Comparison of ENCODE assay signal across 1 cellular context in the genomic region with DNA sequence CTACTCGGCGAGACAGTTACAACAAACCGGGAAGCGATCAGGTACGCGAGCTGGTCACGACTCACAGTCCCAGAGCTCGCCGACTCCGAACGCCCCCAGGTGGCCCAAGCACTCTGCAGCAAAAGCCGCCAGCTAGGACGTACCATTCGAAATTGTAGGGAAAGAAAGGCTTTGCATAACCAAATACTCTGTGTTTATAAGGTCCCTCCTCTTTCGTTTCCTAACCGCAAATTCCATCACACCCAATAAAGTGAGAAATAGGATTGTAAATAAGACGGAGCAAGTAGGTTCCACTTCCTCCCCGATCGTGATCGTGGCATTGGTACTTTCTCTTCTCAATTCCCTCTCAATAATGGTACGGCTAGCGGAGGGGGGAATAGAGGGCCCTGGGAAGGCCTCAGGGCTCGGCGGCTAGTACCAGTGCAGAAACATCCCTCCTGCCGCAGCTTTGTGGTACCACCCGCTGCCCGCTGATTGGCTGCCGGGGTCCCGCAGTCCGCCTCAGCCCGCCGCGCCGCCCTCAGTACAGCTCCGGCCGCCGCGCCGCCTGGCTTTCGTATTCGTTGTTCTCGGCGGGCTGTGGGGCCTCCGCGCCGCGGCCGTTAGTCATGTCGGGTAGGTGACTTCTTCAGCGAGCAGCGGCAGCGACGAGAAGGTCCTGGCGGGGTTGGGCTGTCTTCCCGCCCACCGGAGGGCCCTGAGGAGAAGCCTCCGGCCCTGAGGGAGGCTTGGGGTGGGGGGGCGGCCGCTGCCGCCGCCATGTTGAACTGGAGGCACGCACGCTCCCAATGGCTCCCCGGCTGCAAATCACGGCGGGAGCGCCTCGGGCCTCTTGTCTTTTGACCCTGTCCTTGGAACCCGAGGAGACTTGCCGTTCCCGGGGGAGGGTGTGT.
TF ChIP-seq lines count a peak whose summit lies in the region.

Gene TAF15 (plus strand): TSS at position 523 of the 893 bp plus-strand sequence. CDS start 86 bp downstream, at position 609.

TF ChIP-seq in HepG2, 621 proteins besides CTCF, POLR2A, EP300 and RAD21 (continued from another document and continues in another):
- TF ChIP-seq, protein P1, sequence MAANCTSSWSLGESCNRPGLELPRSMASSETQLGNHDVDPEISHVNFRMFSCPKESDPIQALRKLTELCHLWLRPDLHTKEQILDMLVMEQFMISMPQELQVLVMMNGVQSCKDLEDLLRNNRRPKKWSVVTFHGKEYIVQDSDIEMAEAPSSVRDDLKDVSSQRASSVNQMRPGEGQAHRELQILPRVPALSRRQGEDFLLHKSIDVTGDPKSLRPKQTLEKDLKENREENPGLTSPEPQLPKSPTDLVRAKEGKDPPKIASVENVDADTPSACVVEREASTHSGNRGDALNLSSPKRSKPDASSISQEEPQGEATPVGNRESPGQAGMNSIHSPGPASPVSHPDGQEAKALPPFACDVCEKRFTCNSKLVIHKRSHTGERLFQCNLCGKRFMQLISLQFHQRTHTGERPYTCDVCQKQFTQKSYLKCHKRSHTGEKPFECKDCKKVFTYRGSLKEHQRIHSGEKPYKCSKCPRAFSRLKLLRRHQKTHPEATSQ (CRISPR knock-in tag; IDR thresholded peaks at IDR 0.05; ENCODE audit: borderline replicate concordance) = peak; percentile 74; the same call in 1 of the 2 replicates
- TF ChIP-seq SUZ12 (IDR thresholded peaks at IDR 0.05; ENCODE audit: low read depth, low read length) = no peak
- TF ChIP-seq ETV6 (CRISPR knock-in tag; conservative IDR thresholded peaks at IDR 0.05) = peak; percentile 89
- no peak for TF ChIP-seq ZNF737 (CRISPR knock-in tag; IDR thresholded peaks at IDR 0.05; ENCODE audit: borderline replicate concordance)
- no peak for TF ChIP-seq ZNF331 (CRISPR knock-in tag; IDR thresholded peaks at IDR 0.05)
- TF ChIP-seq ELF3 (CRISPR knock-in tag; IDR thresholded peaks at IDR 0.05) = no peak; the same call in 1 of the 2 replicates
- TF ChIP-seq, protein P2, sequence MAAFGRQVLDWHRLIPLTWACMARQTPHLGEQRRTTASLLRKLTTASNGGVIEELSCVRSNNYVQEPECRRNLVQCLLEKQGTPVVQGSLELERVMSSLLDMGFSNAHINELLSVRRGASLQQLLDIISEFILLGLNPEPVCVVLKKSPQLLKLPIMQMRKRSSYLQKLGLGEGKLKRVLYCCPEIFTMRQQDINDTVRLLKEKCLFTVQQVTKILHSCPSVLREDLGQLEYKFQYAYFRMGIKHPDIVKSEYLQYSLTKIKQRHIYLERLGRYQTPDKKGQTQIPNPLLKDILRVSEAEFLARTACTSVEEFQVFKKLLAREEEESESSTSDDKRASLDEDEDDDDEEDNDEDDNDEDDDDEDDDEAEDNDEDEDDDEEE (CRISPR knock-in tag; IDR thresholded peaks at IDR 0.05) = no peak
- peak; percentile 95 for TF ChIP-seq BCL3 (CRISPR knock-in tag; IDR thresholded peaks at IDR 0.05)
- TF ChIP-seq ZNF333 (CRISPR knock-in tag; IDR thresholded peaks at IDR 0.05; ENCODE audit: borderline replicate concordance) = no peak
- TF ChIP-seq CEBPB (IDR thresholded peaks at IDR 0.05; ENCODE audit: borderline replicate concordance, low read depth, low read length) = no peak
- TF ChIP-seq DDIT3 (CRISPR knock-in tag; IDR thresholded peaks at IDR 0.05) = no peak
- peak; percentile 65 for TF ChIP-seq THAP11 (CRISPR knock-in tag; IDR thresholded peaks at IDR 0.05)
- TF ChIP-seq NFYC (CRISPR knock-in tag; IDR thresholded peaks at IDR 0.05) = peak; percentile 85
- TF ChIP-seq, protein P3, sequence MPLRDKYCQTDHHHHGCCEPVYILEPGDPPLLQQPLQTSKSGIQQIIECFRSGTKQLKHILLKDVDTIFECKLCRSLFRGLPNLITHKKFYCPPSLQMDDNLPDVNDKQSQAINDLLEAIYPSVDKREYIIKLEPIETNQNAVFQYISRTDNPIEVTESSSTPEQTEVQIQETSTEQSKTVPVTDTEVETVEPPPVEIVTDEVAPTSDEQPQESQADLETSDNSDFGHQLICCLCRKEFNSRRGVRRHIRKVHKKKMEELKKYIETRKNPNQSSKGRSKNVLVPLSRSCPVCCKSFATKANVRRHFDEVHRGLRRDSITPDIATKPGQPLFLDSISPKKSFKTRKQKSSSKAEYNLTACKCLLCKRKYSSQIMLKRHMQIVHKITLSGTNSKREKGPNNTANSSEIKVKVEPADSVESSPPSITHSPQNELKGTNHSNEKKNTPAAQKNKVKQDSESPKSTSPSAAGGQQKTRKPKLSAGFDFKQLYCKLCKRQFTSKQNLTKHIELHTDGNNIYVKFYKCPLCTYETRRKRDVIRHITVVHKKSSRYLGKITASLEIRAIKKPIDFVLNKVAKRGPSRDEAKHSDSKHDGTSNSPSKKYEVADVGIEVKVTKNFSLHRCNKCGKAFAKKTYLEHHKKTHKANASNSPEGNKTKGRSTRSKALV (CRISPR knock-in tag; IDR thresholded peaks at IDR 0.05) = no peak
- peak; percentile 100 for TF ChIP-seq RBFOX2 (IDR thresholded peaks at IDR 0.05; ENCODE audit: low read depth, low read length)
- TF ChIP-seq KLF13 (CRISPR knock-in tag; IDR thresholded peaks at IDR 0.05) = no peak
- TF ChIP-seq FOXP4 (CRISPR knock-in tag; IDR thresholded peaks at IDR 0.05) = peak; percentile 17; the same call in 1 of the 2 replicates
- peak; percentile 92 for TF ChIP-seq ZNF274 (CRISPR knock-in tag; IDR thresholded peaks at IDR 0.05)
- TF ChIP-seq, protein P4, sequence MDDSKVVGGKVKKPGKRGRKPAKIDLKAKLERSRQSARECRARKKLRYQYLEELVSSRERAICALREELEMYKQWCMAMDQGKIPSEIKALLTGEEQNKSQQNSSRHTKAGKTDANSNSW (CRISPR knock-in tag; IDR thresholded peaks at IDR 0.05; ENCODE audit: borderline replicate concordance) = peak; percentile 69; the same call in 1 of the 2 replicates
- 0 out of 2 replicates have a peak, but pooled peaks have one; percentile 21 for TF ChIP-seq TGIF2 (CRISPR knock-in tag; IDR thresholded peaks at IDR 0.05)
- peak; percentile 92 for TF ChIP-seq YY1 (IDR thresholded peaks at IDR 0.05; ENCODE audit: insufficient read depth, insufficient replicate concordance, low read depth, low read length)
- 0 out of 2 replicates have a peak, but pooled peaks have one; percentile 71 for TF ChIP-seq ZNF672 (CRISPR knock-in tag; IDR thresholded peaks at IDR 0.05)
- peak; percentile 63; the same call in 1 of the 2 replicates for TF ChIP-seq NFKBIZ (CRISPR knock-in tag; IDR thresholded peaks at IDR 0.05)
- no peak for TF ChIP-seq SKIL (CRISPR knock-in tag; IDR thresholded peaks at IDR 0.05; ENCODE audit: borderline replicate concordance)
- no peak for TF ChIP-seq HOMEZ (CRISPR knock-in tag; IDR thresholded peaks at IDR 0.05; ENCODE audit: low read depth)
- TF ChIP-seq GABPB1 (CRISPR knock-in tag; IDR thresholded peaks at IDR 0.05) = peak; percentile 71
- peak; percentile 55; the same call in 1 of the 2 replicates for TF ChIP-seq ZNF441 (CRISPR knock-in tag; IDR thresholded peaks at IDR 0.05; ENCODE audit: borderline replicate concordance)
- peak; percentile 89; the same call in 1 of the 2 replicates for TF ChIP-seq ZSCAN30 (CRISPR knock-in tag; IDR thresholded peaks at IDR 0.05)
- TF ChIP-seq TBX2 (CRISPR knock-in tag; IDR thresholded peaks at IDR 0.05; ENCODE audit: borderline replicate concordance) = peak; percentile 67; the same call in 1 of the 2 replicates
- TF ChIP-seq BRCA1 (CRISPR knock-in tag; IDR thresholded peaks at IDR 0.05) = no peak
- no peak for TF ChIP-seq PAF1 (CRISPR knock-in tag; IDR thresholded peaks at IDR 0.05)
- TF ChIP-seq ZBTB38 (CRISPR knock-in tag; IDR thresholded peaks at IDR 0.05) = peak; percentile 80
- TF ChIP-seq FIP1L1 (IDR thresholded peaks at IDR 0.05; ENCODE audit: borderline replicate concordance, insufficient read depth, low read depth, low read length) = no peak
- TF ChIP-seq KDM3A (CRISPR knock-in tag; IDR thresholded peaks at IDR 0.05; ENCODE audit: low read depth) = no peak; the same call in 1 of the 2 replicates
- TF ChIP-seq ZKSCAN8 (CRISPR knock-in tag; IDR thresholded peaks at IDR 0.05; ENCODE audit: borderline replicate concordance) = no peak
- no peak for TF ChIP-seq ZNF160 (CRISPR knock-in tag; IDR thresholded peaks at IDR 0.05)
- TF ChIP-seq, protein P5, sequence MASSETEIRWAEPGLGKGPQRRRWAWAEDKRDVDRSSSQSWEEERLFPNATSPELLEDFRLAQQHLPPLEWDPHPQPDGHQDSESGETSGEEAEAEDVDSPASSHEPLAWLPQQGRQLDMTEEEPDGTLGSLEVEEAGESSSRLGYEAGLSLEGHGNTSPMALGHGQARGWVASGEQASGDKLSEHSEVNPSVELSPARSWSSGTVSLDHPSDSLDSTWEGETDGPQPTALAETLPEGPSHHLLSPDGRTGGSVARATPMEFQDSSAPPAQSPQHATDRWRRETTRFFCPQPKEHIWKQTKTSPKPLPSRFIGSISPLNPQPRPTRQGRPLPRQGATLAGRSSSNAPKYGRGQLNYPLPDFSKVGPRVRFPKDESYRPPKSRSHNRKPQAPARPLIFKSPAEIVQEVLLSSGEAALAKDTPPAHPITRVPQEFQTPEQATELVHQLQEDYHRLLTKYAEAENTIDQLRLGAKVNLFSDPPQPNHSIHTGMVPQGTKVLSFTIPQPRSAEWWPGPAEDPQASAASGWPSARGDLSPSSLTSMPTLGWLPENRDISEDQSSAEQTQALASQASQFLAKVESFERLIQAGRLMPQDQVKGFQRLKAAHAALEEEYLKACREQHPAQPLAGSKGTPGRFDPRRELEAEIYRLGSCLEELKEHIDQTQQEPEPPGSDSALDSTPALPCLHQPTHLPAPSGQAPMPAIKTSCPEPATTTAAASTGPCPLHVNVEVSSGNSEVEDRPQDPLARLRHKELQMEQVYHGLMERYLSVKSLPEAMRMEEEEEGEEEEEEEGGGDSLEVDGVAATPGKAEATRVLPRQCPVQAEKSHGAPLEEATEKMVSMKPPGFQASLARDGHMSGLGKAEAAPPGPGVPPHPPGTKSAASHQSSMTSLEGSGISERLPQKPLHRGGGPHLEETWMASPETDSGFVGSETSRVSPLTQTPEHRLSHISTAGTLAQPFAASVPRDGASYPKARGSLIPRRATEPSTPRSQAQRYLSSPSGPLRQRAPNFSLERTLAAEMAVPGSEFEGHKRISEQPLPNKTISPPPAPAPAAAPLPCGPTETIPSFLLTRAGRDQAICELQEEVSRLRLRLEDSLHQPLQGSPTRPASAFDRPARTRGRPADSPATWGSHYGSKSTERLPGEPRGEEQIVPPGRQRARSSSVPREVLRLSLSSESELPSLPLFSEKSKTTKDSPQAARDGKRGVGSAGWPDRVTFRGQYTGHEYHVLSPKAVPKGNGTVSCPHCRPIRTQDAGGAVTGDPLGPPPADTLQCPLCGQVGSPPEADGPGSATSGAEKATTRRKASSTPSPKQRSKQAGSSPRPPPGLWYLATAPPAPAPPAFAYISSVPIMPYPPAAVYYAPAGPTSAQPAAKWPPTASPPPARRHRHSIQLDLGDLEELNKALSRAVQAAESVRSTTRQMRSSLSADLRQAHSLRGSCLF (CRISPR knock-in tag; IDR thresholded peaks at IDR 0.05; ENCODE audit: borderline replicate concordance) = no peak
- peak; percentile 86 for TF ChIP-seq ZNF564 (CRISPR knock-in tag; IDR thresholded peaks at IDR 0.05)
- no peak for TF ChIP-seq ZNF530 (CRISPR knock-in tag; IDR thresholded peaks at IDR 0.05; ENCODE audit: low read depth)
- peak; percentile 82; the same call in 1 of the 2 replicates for TF ChIP-seq SAFB2 (CRISPR knock-in tag; IDR thresholded peaks at IDR 0.05; ENCODE audit: borderline replicate concordance, low read depth)
- TF ChIP-seq RNF2 (conservative IDR thresholded peaks at IDR 0.05; ENCODE audit: low read depth) = no peak; the same call in none of the 2 replicates
- no peak for TF ChIP-seq ZNF180 (CRISPR knock-in tag; IDR thresholded peaks at IDR 0.05; ENCODE audit: borderline replicate concordance, low read depth)
